Comparison of ENCODE assay signal across 1 cellular context in genomic region chr3:119676771-119677640, GRCh38.
TF ChIP-seq lines count a peak whose summit lies in the region.

Gene COX17, minus strand, starts transcription at chr3:119677406. Its CDS starts 96 bp downstream, at chr3:119677310.

TF ChIP-seq in GM12878, 131 proteins besides CTCF, POLR2A, EP300 and RAD21 (continued from another document and continues in another):
- TF ChIP-seq ATF3 (IDR thresholded peaks at IDR 0.05; ENCODE audit: borderline replicate concordance, extremely low read depth, low read depth, low read length), result no peak
- TF ChIP-seq ETV6 (conservative IDR thresholded peaks at IDR 0.05 in 1 of 2, IDR thresholded peaks at IDR 0.05 in 1 of 2; ENCODE audit: borderline replicate concordance in 1 of 2, low read depth in 1 of 2), result peak in 1 of 2 experiments; percentile 55; a peak in 1 of 4 replicates
- TF ChIP-seq ZNF24 (IDR thresholded peaks at IDR 0.05), result no peak
- TF ChIP-seq GABPA (IDR thresholded peaks at IDR 0.05; ENCODE audit: low read depth), result peak; percentile 83
- TF ChIP-seq IRF4 (IDR thresholded peaks at IDR 0.05; ENCODE audit: low read depth, low read length), result no peak
- no peak for TF ChIP-seq YBX1 (IDR thresholded peaks at IDR 0.05)
- TF ChIP-seq CBX5 (IDR thresholded peaks at IDR 0.05; ENCODE audit: low read depth), result 0 out of 2 replicates have a peak, but pooled peaks have one; percentile 19
- TF ChIP-seq SIN3A (IDR thresholded peaks at IDR 0.05; ENCODE audit: low read depth, low read length), result peak; percentile 90
- TF ChIP-seq HDAC2 (IDR thresholded peaks at IDR 0.05), result no peak
- TF ChIP-seq PKNOX1 (IDR thresholded peaks at IDR 0.05), result peak; percentile 92
- TF ChIP-seq SKIL (IDR thresholded peaks at IDR 0.05; ENCODE audit: low read depth, poor library complexity, severe bottlenecking), result no peak
- no peak for TF ChIP-seq PAX8 (IDR thresholded peaks at IDR 0.05)
- no peak for TF ChIP-seq RCOR1 (conservative IDR thresholded peaks at IDR 0.05; ENCODE audit: low read depth, low read length)
- TF ChIP-seq ZNF217 (IDR thresholded peaks at IDR 0.05), result no peak
- peak; percentile 94 for TF ChIP-seq NRF1 (conservative IDR thresholded peaks at IDR 0.05; ENCODE audit: low read depth, low read length)
- TF ChIP-seq USF1 (IDR thresholded peaks at IDR 0.05; ENCODE audit: borderline replicate concordance, extremely low read length, insufficient read depth, low read depth, low read length), result no peak
- TF ChIP-seq FOS (IDR thresholded peaks at IDR 0.05; ENCODE audit: borderline replicate concordance, extremely low read depth, insufficient read length), result no peak
- no peak for TF ChIP-seq KDM1A (IDR thresholded peaks at IDR 0.05; ENCODE audit: borderline replicate concordance)
- TF ChIP-seq KLF5 (IDR thresholded peaks at IDR 0.05; ENCODE audit: partially characterized antibody), result peak; percentile 87
- no peak; the same call in 1 of the 2 replicates for TF ChIP-seq PAX5 (IDR thresholded peaks at IDR 0.05; ENCODE audit: borderline replicate concordance, low read depth, low read length)
- no peak for TF ChIP-seq WRNIP1 (IDR thresholded peaks at IDR 0.05; ENCODE audit: borderline replicate concordance, low read depth, low read length)
- 0 out of 2 replicates have a peak, but pooled peaks have one; percentile 11 for TF ChIP-seq TARDBP (IDR thresholded peaks at IDR 0.05; ENCODE audit: borderline replicate concordance)
- no peak for TF ChIP-seq CHD4 (IDR thresholded peaks at IDR 0.05)
- TF ChIP-seq POU2F2 (IDR thresholded peaks at IDR 0.05; ENCODE audit: borderline replicate concordance, low read depth, low read length), result peak; percentile 51; the same call in 1 of the 3 replicates
- no peak; the same call in 1 of the 2 replicates for TF ChIP-seq ZBED1 (IDR thresholded peaks at IDR 0.05; ENCODE audit: borderline replicate concordance)
- TF ChIP-seq NFIC (IDR thresholded peaks at IDR 0.05; ENCODE audit: low read depth, low read length), result no peak
- peak; percentile 76 for TF ChIP-seq MAX (IDR thresholded peaks at IDR 0.05; ENCODE audit: low read depth, low read length)
- peak; percentile 93 for TF ChIP-seq NKRF (conservative IDR thresholded peaks at IDR 0.05)
- TF ChIP-seq HCFC1 (IDR thresholded peaks at IDR 0.05; ENCODE audit: low read length), result peak; percentile 9; the same call in 1 of the 2 replicates
- peak; percentile 75; the same call in 1 of the 2 replicates for TF ChIP-seq MXI1 (IDR thresholded peaks at IDR 0.05; ENCODE audit: low read depth, low read length)
- peak; percentile 70; the same call in 1 of the 2 replicates for TF ChIP-seq NBN (IDR thresholded peaks at IDR 0.05)
- peak; percentile 92 for TF ChIP-seq E2F8 (IDR thresholded peaks at IDR 0.05; ENCODE audit: low read depth, partially characterized antibody)
- TF ChIP-seq MEF2B (IDR thresholded peaks at IDR 0.05; ENCODE audit: partially characterized antibody, poor library complexity, severe bottlenecking), result no peak
- TF ChIP-seq MYB (IDR thresholded peaks at IDR 0.05; ENCODE audit: borderline replicate concordance, low read depth, low read length), result no peak
- TF ChIP-seq ZNF687 (IDR thresholded peaks at IDR 0.05), result peak; percentile 78
- TF ChIP-seq ESRRA (IDR thresholded peaks at IDR 0.05; ENCODE audit: low read length), result no peak
- TF ChIP-seq RAD51 (IDR thresholded peaks at IDR 0.05), result no peak
- TF ChIP-seq SREBF1 (IDR thresholded peaks at IDR 0.05; ENCODE audit: low read length), result peak; percentile 71
- no peak; the same call in 1 of the 2 replicates for TF ChIP-seq HDGF (IDR thresholded peaks at IDR 0.05)
- no peak for TF ChIP-seq BMI1 (IDR thresholded peaks at IDR 0.05; ENCODE audit: borderline replicate concordance)
- TF ChIP-seq NR2C1 (IDR thresholded peaks at IDR 0.05), result peak; percentile 99
- 0 out of 2 replicates have a peak, but pooled peaks have one; percentile 4 for TF ChIP-seq TCF12 (IDR thresholded peaks at IDR 0.05; ENCODE audit: low read depth, low read length)
- no peak for TF ChIP-seq HDAC6 (IDR thresholded peaks at IDR 0.05; ENCODE audit: unreplicated experiment)
- no peak for TF ChIP-seq CHD2 (IDR thresholded peaks at IDR 0.05; ENCODE audit: borderline replicate concordance, low read depth, low read length)
- TF ChIP-seq NR2F1 (conservative IDR thresholded peaks at IDR 0.05), result peak; percentile 98
- TF ChIP-seq FOXM1 (IDR thresholded peaks at IDR 0.05; ENCODE audit: low read depth, low read length), result no peak
- no peak; the same call in 1 of the 2 replicates for TF ChIP-seq JUNB (IDR thresholded peaks at IDR 0.05)
- peak; percentile 85; the same call in 1 of the 2 replicates for TF ChIP-seq ZBTB40 (IDR thresholded peaks at IDR 0.05; ENCODE audit: borderline replicate concordance)
- TF ChIP-seq SUPT20H (IDR thresholded peaks at IDR 0.05; ENCODE audit: borderline replicate concordance, control insufficient read depth, low read depth, low read length), result no peak
- no peak for TF ChIP-seq SUZ12 (IDR thresholded peaks at IDR 0.05; ENCODE audit: unreplicated experiment)
- TF ChIP-seq STAT3 (IDR thresholded peaks at IDR 0.05; ENCODE audit: low read depth, low read length), result no peak
- TF ChIP-seq SMAD1 (IDR thresholded peaks at IDR 0.05; ENCODE audit: low read depth, partially characterized antibody), result no peak
